Comparison of ENCODE assay signal across 8 cellular contexts in genomic region chr1:15603050-15603965, GRCh38. TPM values are rescaled to one million over a fixed set of nuclear protein-coding genes. Genes with fewer than 3 reads are reported as not detected.
DNase-seq lines count a peak whose midpoint lies in the region; ATAC-seq, FAIRE-seq and TF ChIP-seq lines count a peak whose summit lies in the region.

No MANE protein-coding gene starts in this region.

- peak overlapping the region; percentile 81 for H3K9ac ChIP-seq in astrocyte (ENCODE audit: low read length)

- no peaks in the 10 kb centered on the region for H4K20me1 ChIP-seq in astrocyte (ENCODE audit: insufficient read depth, low read length)

- intact Hi-C loops in prostate gland (cut with DNase I) = no loop called here
- intact Hi-C loops in upper lobe of right lung (cut with DNase I) = no loop called here

- DNase-seq in GM10266 (ENCODE audit: extremely low spot score) = peak; percentile 94
- peak; percentile 80 for DNase-seq in NCI-H1436 treated with DMSO at 0.1 percent for 48 hours (lab: John Stamatoyannopoulos, UW)
- DNase-seq in T-helper 9 cell = peak; percentile 86
- DNase-seq in astrocyte (ENCODE audit: low read depth) = peak; percentile 93
- DNase-seq in right atrium auricular region (ENCODE audit: low spot score) = peak; percentile 99
- DNase-seq in prostate gland (ENCODE audit: low spot score) = peak; percentile 98
- DNase-seq in upper lobe of right lung = peak; percentile 99

- H3K4me1 ChIP-seq in astrocyte (ENCODE audit: insufficient read depth, low read length) (peaks cover 6% of the 10 kb centered on the region), right atrium auricular region (peaks cover 0 to 21% of the 10 kb centered on the region in 2 donors), prostate gland (replicated peaks) (peaks cover 4% of the 10 kb centered on the region), upper lobe of right lung (peaks cover 5% of the 10 kb centered on the region)

- no peaks in the 10 kb centered on the region for H3K9me3 ChIP-seq in astrocyte (ENCODE audit: insufficient read depth, low read depth, low read length)
- H3K9me3 ChIP-seq in right atrium auricular region = no peaks in the 10 kb centered on the region
- H3K9me3 ChIP-seq in prostate gland = no peaks in the 10 kb centered on the region
- H3K9me3 ChIP-seq in upper lobe of right lung = no peaks in the 10 kb centered on the region

- WGBS in prostate gland = under 1% methylated on average over 40 of the region's 56 CpGs

- peaks cover 2% of the 10 kb centered on the region for H3K4me1 Mint-ChIP-seq in astrocyte (ENCODE audit: low read depth, unreplicated experiment)

- H3K79me2 ChIP-seq in astrocyte (ENCODE audit: insufficient read depth, low read length) = peaks cover 2% of the 10 kb centered on the region

- ATAC-seq in HG02642 (IDR thresholded peaks at IDR 0.05; ENCODE audit: poor library complexity, unreplicated experiment) (peak; percentile 96), upper lobe of right lung (peak; percentile 99)

- no peaks in the 10 kb centered on the region for H3K27me3 ChIP-seq in astrocyte (ENCODE audit: insufficient read depth, low read length)
- no peaks in the 10 kb centered on the region for H3K27me3 ChIP-seq in right atrium auricular region
- H3K27me3 ChIP-seq in prostate gland (replicated peaks; ENCODE audit: insufficient read depth) = no peaks in the 10 kb centered on the region
- no peaks in the 10 kb centered on the region for H3K27me3 ChIP-seq in upper lobe of right lung

- peak overlapping the region; percentile 2 for H3K27ac Mint-ChIP-seq in astrocyte (ENCODE audit: unreplicated experiment)

- peak overlapping the region; percentile 92 for H3K4me2 ChIP-seq in astrocyte (ENCODE audit: low read length)

- TF ChIP-seq CTCF in GM10266 (IDR thresholded peaks at IDR 0.05; ENCODE audit: control insufficient read depth, insufficient read depth, low read depth, missing control alignments) = no peak
- no peak for TF ChIP-seq CTCF in astrocyte (IDR thresholded peaks at IDR 0.05; ENCODE audit: insufficient read depth, low read depth, low read length)
- TF ChIP-seq CTCF in right atrium auricular region (IDR thresholded peaks at IDR 0.05) = no peak
- no peak for TF ChIP-seq CTCF in prostate gland (IDR thresholded peaks at IDR 0.05)
- no peak for TF ChIP-seq CTCF in upper lobe of right lung (IDR thresholded peaks at IDR 0.05)

- H3K36me3 ChIP-seq in astrocyte (ENCODE audit: insufficient read depth, low read length) (no peaks in the 10 kb centered on the region), right atrium auricular region (no peaks in the 10 kb centered on the region), prostate gland (no peaks in the 10 kb centered on the region), upper lobe of right lung (no peaks in the 10 kb centered on the region)

- H3K9me3 Mint-ChIP-seq in astrocyte (ENCODE audit: unreplicated experiment) = no peaks in the 10 kb centered on the region

- no peak for FAIRE-seq in astrocyte (lab: Jason Lieb, UNC)

- TF ChIP-seq POLR2A in prostate gland (IDR thresholded peaks at IDR 0.05) = peak; percentile 86

- peak overlapping the region; percentile 79 for H3K4me3 Mint-ChIP-seq in astrocyte (ENCODE audit: unreplicated experiment)

- H3K4me3 ChIP-seq in astrocyte (ENCODE audit: insufficient read depth, low read depth, low read length) = peak overlapping the region; percentile 85
- peak overlapping the region; percentile 64 to 76 for H3K4me3 ChIP-seq in right atrium auricular region
- peak overlapping the region; percentile 77 for H3K4me3 ChIP-seq in prostate gland
- peak overlapping the region; percentile 75 for H3K4me3 ChIP-seq in upper lobe of right lung

- H3K27ac ChIP-seq in astrocyte (ENCODE audit: low read depth, low read length) = peak overlapping the region; percentile 84
- H3K27ac ChIP-seq in right atrium auricular region = peak overlapping the region; percentile 75 to 78
- H3K27ac ChIP-seq in prostate gland = peak overlapping the region; percentile 91 to 92
- H3K27ac ChIP-seq in upper lobe of right lung = peak overlapping the region; percentile 89

- peaks cover 4% of the 10 kb centered on the region for H3K36me3 Mint-ChIP-seq in astrocyte (ENCODE audit: low read depth, unreplicated experiment)

- peak overlapping the region; percentile 97 for H2AFZ ChIP-seq in astrocyte (ENCODE audit: low read depth, low read length)

- peaks cover 20% of the 10 kb centered on the region for H3K27me3 Mint-ChIP-seq in astrocyte (ENCODE audit: low read depth, unreplicated experiment)

RNA-seq across cellular contexts. Expression of gene DDI2, which starts 13.9 kb away (rescaled TPM):
- total RNA-seq in astrocyte = 24.1 and 26.1 TPM in 2 replicates
- 10 to 100 TPM; 16.5 to 24.7 TPM for total RNA-seq in right atrium auricular region
- 10 to 100 TPM; 47.5 to 58.4 TPM for total RNA-seq in prostate gland
- 40.9 TPM for total RNA-seq in upper lobe of right lung

RNA-seq across cellular contexts. Expression of gene AGMAT, which starts 18.5 kb away (rescaled TPM):
- total RNA-seq in astrocyte = 0.41 and 0.53 TPM in 2 replicates
- not detected for total RNA-seq in right atrium auricular region
- 1 to 10 TPM in 1 of 2 donors, under 1 TPM in 1; 0.96 to 1.9 TPM for total RNA-seq in prostate gland
- total RNA-seq in upper lobe of right lung = not detected

Comparison
In these comparisons a context has a peak if more than half of its experiments do, and no peak if none do; other contexts are left out.
1. Peak in every context shown above with its lines: DNase-seq, ATAC-seq, H3K4me3 ChIP-seq and H3K27ac ChIP-seq.